Comparison of ENCODE assay signal across 9 cellular contexts in genomic region chr6:10759884-10760329, GRCh38. TPM values are rescaled to one million over a fixed set of nuclear protein-coding genes. Genes with fewer than 3 reads are reported as not detected.
DNase-seq lines count a peak whose midpoint lies in the region; ATAC-seq, FAIRE-seq and TF ChIP-seq lines count a peak whose summit lies in the region.
"Had no signal": no experiment of that assay in that cellular context is flagged by ENCODE, and none has a peak within 500 bp of the region (broad histone marks: within the 10 kb centered on the region; RNA-seq: fewer than 3 reads in every experiment).

No MANE protein-coding gene starts in this region.

- peaks cover 58% of the 10 kb centered on the region for H3K36me3 Mint-ChIP-seq in CD8-positive, alpha-beta T cell

- H4K20me1 ChIP-seq in K562 (replicated peaks; ENCODE audit: control insufficient read depth, insufficient read depth, low read length), result no peaks in the 10 kb centered on the region

- no peak for TF ChIP-seq RAD21 in K562 (CRISPR knock-in tag; conservative IDR thresholded peaks at IDR 0.05 in 1 of 2, IDR thresholded peaks at IDR 0.05 in 1 of 2)

- no peak for TF ChIP-seq POLR2A in K562 (conservative IDR thresholded peaks at IDR 0.05)

- TF ChIP-seq CTCF in K562 (IDR thresholded peaks at IDR 0.05 in 2 of 3, conservative IDR thresholded peaks at IDR 0.05 in 1 of 3; ENCODE audit: insufficient read depth in 2 of 3, low read depth in 1 of 3, low read length in 3 of 3) (no peak), kidney epithelial cell (IDR thresholded peaks at IDR 0.05; ENCODE audit: insufficient read depth, low read length, poor library complexity, severe bottlenecking) (no peak)
- no peak for TF ChIP-seq CTCF in CD8-positive, alpha-beta T cell (IDR thresholded peaks at IDR 0.05)

- H3K9me1 ChIP-seq in K562 (ENCODE audit: control insufficient read depth, insufficient read depth, low read length), result no peaks in the 10 kb centered on the region

- H3K79me2 ChIP-seq in K562 (ENCODE audit: control insufficient read depth, insufficient read depth, low read length), result peaks cover 12% of the 10 kb centered on the region; the same call in 2 of the 3 replicates

- no peaks in the 10 kb centered on the region for H3K9me3 ChIP-seq in K562 (replicated peaks; ENCODE audit: control insufficient read depth, insufficient read depth, low read depth, low read length)
- H3K9me3 ChIP-seq in CD8-positive, alpha-beta T cell (ENCODE audit: low read length), result no peaks in the 10 kb centered on the region

- no peak overlapping the region for H3K9ac ChIP-seq in K562 (ENCODE audit: insufficient read depth in 1 of 2, low read depth in 2 of 2, low read length in 2 of 2)

- H3K27me3 ChIP-seq in K562 (ENCODE audit: control insufficient read depth in 2 of 2, insufficient read depth in 2 of 2, low read length in 2 of 2) (no peaks in the 10 kb centered on the region), kidney epithelial cell (ENCODE audit: control insufficient read depth, insufficient read depth, low read length) (no peaks in the 10 kb centered on the region)
- no peaks in the 10 kb centered on the region for H3K27me3 ChIP-seq in CD8-positive, alpha-beta T cell (ENCODE audit: insufficient read depth, low read length)

- H3K4me2 ChIP-seq in K562 (ENCODE audit: insufficient read depth, low read length), result no peak overlapping the region

- ATAC-seq in K562, result no peak
- ATAC-seq in CD8-positive, alpha-beta T cell, result no peak

- H3K4me3 Mint-ChIP-seq in CD8-positive, alpha-beta T cell, result no peak overlapping the region

- no peaks in the 10 kb centered on the region for H3K9me3 Mint-ChIP-seq in CD8-positive, alpha-beta T cell

- TF ChIP-seq EP300 in K562 (IDR thresholded peaks at IDR 0.05; ENCODE audit: low read length), result no peak

- CTCF ChIA-PET in K562 (lab: Yijun Ruan, JAX; ENCODE audit: low intra/inter-chr PET ratio), result no interaction called here
- CTCF ChIA-PET in CD8-positive, alpha-beta T cell (lab: Charles Lee), result interaction anchor here (0.7 to 1.5 kb wide), 5 partner anchors 12 to 187 kb away, joined by 3 to 5 read pairs (median 4); partner anchors contain the start of genes C6orf52, PAK1IP1 and TMEM14B

- H3K36me3 ChIP-seq in K562 (ENCODE audit: control insufficient read depth, insufficient read depth, low read length) (peaks cover 55% of the 10 kb centered on the region), kidney epithelial cell (ENCODE audit: control insufficient read depth, insufficient read depth, low read length) (no peaks in the 10 kb centered on the region)
- peaks cover 10% of the 10 kb centered on the region for H3K36me3 ChIP-seq in CD8-positive, alpha-beta T cell (ENCODE audit: insufficient read depth, low read length)

- intact Hi-C loops in K562 (cut with micrococcal nuclease), result no loop called here
- intact Hi-C loops in CD8-positive, alpha-beta T cell (cut with DNase I, micrococcal nuclease), result no loop called here

- in situ Hi-C loops in K562 (cut with MboI), result no loop called here

- peaks cover 15% of the 10 kb centered on the region for H3K4me1 Mint-ChIP-seq in CD8-positive, alpha-beta T cell (ENCODE audit: low read depth)

- BruUV-seq in K562 (replicated peaks; lab: Mats Ljungman, UMichigan), result no TSS peak

- FAIRE-seq in K562 (lab: Jason Lieb, UNC), result no peak

- peaks cover 0 to 11% of the 10 kb centered on the region in 2 experiments; a peak in 3 of 5 replicates for H3K4me1 ChIP-seq in K562 (replicated peaks in 1 of 2; ENCODE audit: control insufficient read depth in 2 of 2, insufficient read depth in 2 of 2, low read length in 2 of 2)
- no peaks in the 10 kb centered on the region for H3K4me1 ChIP-seq in CD8-positive, alpha-beta T cell (ENCODE audit: insufficient read depth, low read length)

- DNase-seq in AG20443 (ENCODE audit: low spot score) (peak; percentile 41), HK-2 (ENCODE audit: unreplicated experiment) (peak; percentile 82), K562 (ENCODE audit: extremely low read depth in 1 of 4, low spot score in 3 of 4) (peak in 1 of 4 experiments; percentile 25), kidney epithelial cell (ENCODE audit: low read depth) (peak; percentile 94), NCI-H2107 treated with DMSO at 0.1 percent for 48 hours (lab: John Stamatoyannopoulos, UW; ENCODE audit: unreplicated experiment) (no peak), T-helper 1 cell (no peak), NCI-H510A treated with DMSO at 0.1 percent for 48 hours (lab: John Stamatoyannopoulos, UW) (no peak)
- DNase-seq in CD8-positive, alpha-beta T cell, result no peak

- no peaks in the 10 kb centered on the region for H3K27me3 Mint-ChIP-seq in CD8-positive, alpha-beta T cell (ENCODE audit: low read depth)

- H3K4me3 ChIP-seq in K562, result no peak overlapping the region
- no peak overlapping the region for H3K4me3 ChIP-seq in kidney epithelial cell (ENCODE audit: low read depth, low read length)
- H3K4me3 ChIP-seq in CD8-positive, alpha-beta T cell (ENCODE audit: low read depth, low read length), result no peak overlapping the region

- no peak overlapping the region for H3K27ac ChIP-seq in K562 (ENCODE audit: extremely low read depth, low read depth, low read length)
- H3K27ac ChIP-seq in CD8-positive, alpha-beta T cell (ENCODE audit: low read depth, low read length), result no peak overlapping the region
- H3K27ac ChIP-seq: VCaP had no signal

- no peak overlapping the region for H2AFZ ChIP-seq in K562 (ENCODE audit: low read depth, low read length)

- WGBS in K562 (ENCODE audit: insufficient coverage, low coverage, missing lambda C conversion rate), result 47% methylated on average over 6 of the region's 6 CpGs

- H3K27ac Mint-ChIP-seq in CD8-positive, alpha-beta T cell, result no peak overlapping the region

- POLR2A ChIA-PET in K562 (lab: Yijun Ruan, JAX), result interaction anchor here (0.7 to 2.1 kb wide), 5 partner anchors 11 to 37 kb away, joined by 3 to 9 read pairs (median 5); partner anchors contain the start of genes TMEM14B and TMEM14C
- POLR2A ChIA-PET in CD8-positive, alpha-beta T cell (lab: Charles Lee), result interaction anchor here (0.8 kb wide), 1 partner anchor 12 kb away, joined by 5 read pairs; the partner anchor contains the start of gene TMEM14B

TF ChIP-seq in K562, 482 proteins besides CTCF, POLR2A, EP300 and RAD21 (continues in another document):
- TF ChIP-seq ZNF766 (CRISPR knock-in tag; conservative IDR thresholded peaks at IDR 0.05) (no peak), ATF3 (IDR thresholded peaks at IDR 0.05) (peak; percentile 12; the same call in 1 of the 2 replicates), ATF3 (CRISPR knock-in tag; conservative IDR thresholded peaks at IDR 0.05) (no peak), CBFA2T3 (IDR thresholded peaks at IDR 0.05) (peak; percentile 5; the same call in 1 of the 2 replicates), FOXK1 (CRISPR knock-in tag; IDR thresholded peaks at IDR 0.05; ENCODE audit: borderline replicate concordance) (no peak)

RNA-seq across cellular contexts. Expression of gene TMEM14B, which starts 12.3 kb away (rescaled TPM):
- total RNA-seq in K562 (2011; cell fraction: chromatin; rRNA removed; ENCODE audit: low replicate concordance), result 120 and 171 TPM in 2 replicates
- 123 and 128 TPM in 2 replicates for total RNA-seq in K562 (2011; cell fraction: nucleolus; rRNA removed)
- 191 and 263 TPM in 2 replicates for total RNA-seq in K562 (2011; cell fraction: nucleoplasm; rRNA removed)
- total RNA-seq in K562 (2014; rRNA removed), result 149 and 174 TPM in 2 replicates
- 263 and 285 TPM in 2 replicates for total RNA-seq in K562 (2014; rRNA removed; fragmentation: Illumina TruSeq; extraction: Trizol)
- 181 and 217 TPM in 2 replicates for total RNA-seq in K562 (2015; rRNA removed; fragmentation: Illumina TruSeq; extraction: Trizol)
- total RNA-seq in K562 (2021), result 211 and 214 TPM in 2 replicates
- 247 and 349 TPM in 2 replicates for polyA plus RNA-seq in K562 (2011; rRNA removed)
- polyA plus RNA-seq in K562 (2011; cell fraction: cytosol; rRNA removed), result 133 and 189 TPM in 2 replicates
- polyA plus RNA-seq in K562 (2011; cell fraction: nucleus; rRNA removed), result 63.2 and 95.0 TPM in 2 replicates
- 154 and 229 TPM in 2 replicates for polyA plus RNA-seq in K562 (2012)
- polyA plus RNA-seq in K562 (2014; fragmentation: Illumina TruSeq; extraction: Trizol), result 198 and 252 TPM in 2 replicates
- 100 to 1,000 TPM; 777 to 862 TPM for polyA plus RNA-seq in K562 (2014; fragmentation: Nextera tagmentation; extraction: Ambion mirVana)
- 271 and 298 TPM in 2 replicates for polyA plus RNA-seq in K562 (2014; rRNA removed)
- polyA minus RNA-seq in K562 (2011; rRNA and poly(A)+ RNA removed), result 116 and 118 TPM in 2 replicates
- 39.9 and 48.1 TPM in 2 replicates for polyA minus RNA-seq in K562 (2011; cell fraction: cytosol; rRNA and poly(A)+ RNA removed)
- polyA minus RNA-seq in K562 (2011; cell fraction: nucleus; rRNA and poly(A)+ RNA removed), result 44.7 and 82.3 TPM in 2 replicates
- 86.5 and 99.8 TPM in 2 replicates for total RNA-seq in kidney epithelial cell
- 10 to 100 TPM; 36.5 to 41.2 TPM for total RNA-seq in CD8-positive, alpha-beta T cell

RNA-seq across cellular contexts. Expression of gene TMEM14C, which starts 37.0 kb away (rescaled TPM):
- 79.7 and 82.0 TPM in 2 replicates for total RNA-seq in K562 (2011; cell fraction: chromatin; rRNA removed; ENCODE audit: low replicate concordance)
- total RNA-seq in K562 (2011; cell fraction: nucleolus; rRNA removed), result 114 and 131 TPM in 2 replicates
- 125 and 142 TPM in 2 replicates for total RNA-seq in K562 (2011; cell fraction: nucleoplasm; rRNA removed)
- total RNA-seq in K562 (2014; rRNA removed), result 151 TPM in 2 replicates
- total RNA-seq in K562 (2014; rRNA removed; fragmentation: Illumina TruSeq; extraction: Trizol), result 213 and 225 TPM in 2 replicates
- 150 and 160 TPM in 2 replicates for total RNA-seq in K562 (2015; rRNA removed; fragmentation: Illumina TruSeq; extraction: Trizol)
- 183 and 204 TPM in 2 replicates for total RNA-seq in K562 (2021)
- 319 and 402 TPM in 2 replicates for polyA plus RNA-seq in K562 (2011; rRNA removed)
- polyA plus RNA-seq in K562 (2011; cell fraction: cytosol; rRNA removed), result 252 and 276 TPM in 2 replicates
- 76.8 and 123 TPM in 2 replicates for polyA plus RNA-seq in K562 (2011; cell fraction: nucleus; rRNA removed)
- polyA plus RNA-seq in K562 (2012), result 226 and 283 TPM in 2 replicates
- polyA plus RNA-seq in K562 (2014; fragmentation: Illumina TruSeq; extraction: Trizol), result 209 and 263 TPM in 2 replicates
- polyA plus RNA-seq in K562 (2014; fragmentation: Nextera tagmentation; extraction: Ambion mirVana), result 100 to 1,000 TPM; 472 to 496 TPM
- polyA plus RNA-seq in K562 (2014; rRNA removed), result 264 and 287 TPM in 2 replicates
- polyA minus RNA-seq in K562 (2011; rRNA and poly(A)+ RNA removed), result 118 and 125 TPM in 2 replicates
- 42.3 and 50.0 TPM in 2 replicates for polyA minus RNA-seq in K562 (2011; cell fraction: cytosol; rRNA and poly(A)+ RNA removed)
- 13.3 and 23.7 TPM in 2 replicates for polyA minus RNA-seq in K562 (2011; cell fraction: nucleus; rRNA and poly(A)+ RNA removed)
- 190 and 196 TPM in 2 replicates for total RNA-seq in kidney epithelial cell
- 1 to 10 TPM; 7.5 to 8.5 TPM for total RNA-seq in CD8-positive, alpha-beta T cell

Comparison
In these comparisons a context has a peak if more than half of its experiments do, and no peak if none do; other contexts are left out.
1. DNase-seq: peak in AG20443 (single experiment), HK-2 (single experiment) and kidney epithelial cell (single experiment); none in NCI-H2107 treated with DMSO at 0.1 percent for 48 hours (single experiment), CD8-positive, alpha-beta T cell (0 of 7), T-helper 1 cell (0 of 5) and NCI-H510A treated with DMSO at 0.1 percent for 48 hours (single experiment).
2. RNA of gene TMEM14C, which starts 37.0 kb away (total RNA-seq): 190 to 196 TPM in kidney epithelial cell and 79.7 to 225 TPM in K562; 7.5 to 8.5 TPM in CD8-positive, alpha-beta T cell; every median in the first group is over 4 times any median in the second.